Comparison of ENCODE assay signal across 21 cellular contexts in the genomic region with DNA sequence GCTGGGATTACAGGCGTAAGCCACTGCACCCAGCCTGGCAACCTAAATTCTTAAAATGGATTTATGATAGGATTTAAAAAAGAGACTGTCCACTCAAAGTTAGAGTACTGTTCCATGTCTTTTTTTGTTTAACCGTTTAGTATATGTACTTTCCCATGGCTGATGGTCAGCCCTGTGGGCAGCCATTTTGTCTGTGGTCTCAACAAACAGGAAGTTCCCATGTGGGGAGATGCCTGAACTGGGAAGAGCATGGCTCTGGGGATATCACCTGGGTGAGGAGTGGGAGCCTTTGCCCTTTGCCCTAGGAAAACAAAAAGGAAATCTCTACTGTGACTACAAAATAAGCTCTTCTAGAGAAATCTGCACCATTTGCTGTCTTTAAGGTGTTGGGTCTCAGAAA. TPM values are rescaled to one million over a fixed set of nuclear protein-coding genes. Genes with fewer than 3 reads are reported as not detected.
A peak's percentile ranks its signal among the peaks of the same experiment; 100 is the strongest.
DNase-seq lines count a peak whose midpoint lies in the region; ATAC-seq, FAIRE-seq and TF ChIP-seq lines count a peak whose summit lies in the region.
"Had no signal": no experiment of that assay in that cellular context is flagged by ENCODE, and none has a peak within 500 bp of the region (broad histone marks: within the 10 kb centered on the region; RNA-seq: fewer than 3 reads in every experiment).

No MANE protein-coding gene starts in this region.

- H3K27me3 Mint-ChIP-seq in glutamatergic neuron (ENCODE audit: unreplicated experiment), result no peaks in the 10 kb centered on the region
- H3K27me3 Mint-ChIP-seq in naive thymus-derived CD8-positive, alpha-beta T cell, result no peaks in the 10 kb centered on the region

- no peak overlapping the region for H3K56ac ChIP-seq in H1 (replicated peaks; ENCODE audit: insufficient read length, low read depth, low read length)

- H3K27me3 ChIP-seq in HepG2 (ENCODE audit: control insufficient read depth in 1 of 2, insufficient read depth in 2 of 2, low read length in 2 of 2) (peaks cover 0 to 1% of the 10 kb centered on the region in 2 experiments; a peak in 1 of 5 replicates), right lobe of liver (no peaks in the 10 kb centered on the region), Karpas-422 (ENCODE audit: low read length) (no peaks in the 10 kb centered on the region), H1 (replicated peaks in 1 of 4; ENCODE audit: control insufficient read depth in 3 of 4, extremely low read depth in 1 of 4, insufficient read depth in 3 of 4, low read length in 3 of 4) (no peaks in the 10 kb centered on the region)
- H3K27me3 ChIP-seq: BLaER1 treated with 17β-estradiol and CSF1 and Interleukin-3, amounts not matched to agents 10 nM and 100 nM had no signal

- no peak overlapping the region for H3K4me2 ChIP-seq in HepG2 (ENCODE audit: low read depth, low read length)
- H3K4me2 ChIP-seq in Karpas-422 (ENCODE audit: low read depth, low read length, poor library complexity, severe bottlenecking), result no peak overlapping the region
- no peak overlapping the region for H3K4me2 ChIP-seq in H1 (ENCODE audit: insufficient read depth in 1 of 2, low read depth in 2 of 2, low read length in 2 of 2)

- TF ChIP-seq CTCF in HepG2 (CRISPR knock-in tag; IDR thresholded peaks at IDR 0.05) (no peak), right lobe of liver (IDR thresholded peaks at IDR 0.05) (no peak), H1 (IDR thresholded peaks at IDR 0.05; ENCODE audit: control extremely low read depth in 1 of 3, insufficient read depth in 1 of 3, low read depth in 1 of 3, low read length in 3 of 3) (no peak), glutamatergic neuron (IDR thresholded peaks at IDR 0.05; ENCODE audit: partially characterized antibody, unreplicated experiment) (no peak)

- ATAC-seq in HepG2, result no peak
- no peak for ATAC-seq in right lobe of liver
- ATAC-seq in naive thymus-derived CD8-positive, alpha-beta T cell, result no peak
- ATAC-seq in GM19463 (IDR thresholded peaks at IDR 0.05; ENCODE audit: unreplicated experiment), result no peak
- ATAC-seq: CD8-positive, alpha-beta T cell; GM12878 had no signal

- H3K79me2 ChIP-seq in HepG2 (ENCODE audit: insufficient read depth, low read length) (no peaks in the 10 kb centered on the region), Karpas-422 (ENCODE audit: low read length) (no peaks in the 10 kb centered on the region), H1 (ENCODE audit: control insufficient read depth in 1 of 2, insufficient read depth in 2 of 2, low read length in 2 of 2) (no peaks in the 10 kb centered on the region)

- no peak overlapping the region for H3K27ac Mint-ChIP-seq in glutamatergic neuron (ENCODE audit: unreplicated experiment)
- peak overlapping the region in 1 of 10 donors; percentile 5 for H3K27ac Mint-ChIP-seq in naive thymus-derived CD8-positive, alpha-beta T cell
- H3K27ac Mint-ChIP-seq: B cell; CD8-positive, alpha-beta T cell; HFFc6; IgD-negative memory B cell had no signal

- H4K8ac ChIP-seq in H1 (ENCODE audit: extremely low read depth, insufficient read depth, low read length), result no peak overlapping the region

- no peak for DNase-seq in HepG2 (ENCODE audit: low spot score)
- no peak for DNase-seq in right lobe of liver
- peak; percentile 26 for DNase-seq in Karpas-422
- DNase-seq in H1 (ENCODE audit: low read depth in 1 of 2, low spot score in 2 of 2), result peak in 1 of 2 experiments; percentile 35
- DNase-seq in glutamatergic neuron, result no peak
- DNase-seq in naive thymus-derived CD8-positive, alpha-beta T cell, result no peak
- DNase-seq: Calu3; CD8-positive, alpha-beta T cell; DMS79 treated with DMSO at 0.1 percent for 48 hours; GF-D8; GM23248; HFFc6; KG1 had no signal

- H3K4me1 ChIP-seq in HepG2 (ENCODE audit: insufficient read depth, low read length) (peaks cover 14% of the 10 kb centered on the region; the same call in 1 of the 2 replicates), right lobe of liver (no peaks in the 10 kb centered on the region), Karpas-422 (ENCODE audit: low read length) (no peaks in the 10 kb centered on the region), H1 (replicated peaks in 1 of 4; ENCODE audit: control insufficient read depth in 3 of 4, insufficient read depth in 4 of 4, low read length in 3 of 4) (no peaks in the 10 kb centered on the region)
- H3K4me1 ChIP-seq: HAP-1 had no signal

- no peak overlapping the region for H3K23ac ChIP-seq in H1 (ENCODE audit: insufficient read length)

- no peaks in the 10 kb centered on the region for H3K9me2 ChIP-seq in Karpas-422 (replicated peaks; ENCODE audit: insufficient read depth, low read length)

- no peak overlapping the region for H4K91ac ChIP-seq in H1 (replicated peaks; ENCODE audit: insufficient read length, low read length)

- no peak for TF ChIP-seq RAD21 in HepG2 (CRISPR knock-in tag; IDR thresholded peaks at IDR 0.05)
- no peak for TF ChIP-seq RAD21 in H1 (IDR thresholded peaks at IDR 0.05 in 1 of 2, conservative IDR thresholded peaks at IDR 0.05 in 1 of 2; ENCODE audit: low read depth in 2 of 2, low read length in 2 of 2)

- no peaks in the 10 kb centered on the region for H3K36me3 Mint-ChIP-seq in glutamatergic neuron (ENCODE audit: unreplicated experiment)
- no peaks in the 10 kb centered on the region for H3K36me3 Mint-ChIP-seq in naive thymus-derived CD8-positive, alpha-beta T cell
- H3K36me3 Mint-ChIP-seq: CD8-positive, alpha-beta T cell; IgD-negative memory B cell had no signal

- WGBS in HepG2 (ENCODE audit: low lambda C conversion rate), result 35% methylated on average over 2 of the region's 2 CpGs
- 96% methylated on average over 2 of the region's 2 CpGs for WGBS in right lobe of liver (ENCODE audit: insufficient coverage, low coverage, low lambda C conversion rate, missing lambda C conversion rate)
- WGBS in H1 (ENCODE audit: extremely low coverage in 1 of 2, insufficient coverage in 1 of 2, insufficient read length in 1 of 2, insufficient replicate concordance in 2 of 2, low coverage in 1 of 2, low lambda C conversion rate in 2 of 2, missing lambda C conversion rate in 1 of 2), 2 experiments, result 97% methylated on average over 2 of the region's 2 CpGs; no CpG with 5 or more reads in 1 of the 2 experiments

- H3K4me1 Mint-ChIP-seq in glutamatergic neuron (ENCODE audit: low read depth, unreplicated experiment), result no peaks in the 10 kb centered on the region
- H3K4me1 Mint-ChIP-seq in naive thymus-derived CD8-positive, alpha-beta T cell, result peaks cover 0 to 7% (median 1%) of the 10 kb centered on the region in 4 donors
- H3K4me1 Mint-ChIP-seq: B cell, IgD-negative memory B cell had no signal

- no peak overlapping the region for H2BK120ac ChIP-seq in H1 (replicated peaks; ENCODE audit: low read depth, low read length)

- no peaks in the 10 kb centered on the region for H3K9me3 ChIP-seq in HepG2 (ENCODE audit: low read length)
- H3K9me3 ChIP-seq in right lobe of liver, result no peaks in the 10 kb centered on the region
- H3K9me3 ChIP-seq in Karpas-422 (ENCODE audit: low read length), result no peaks in the 10 kb centered on the region
- no peaks in the 10 kb centered on the region for H3K9me3 ChIP-seq in H1 (ENCODE audit: insufficient read depth in 2 of 2, low read depth in 1 of 2, low read length in 1 of 2)
- H3K9me3 ChIP-seq: HAP-1 had no signal

- POLR2A ChIA-PET in HepG2 (lab: Yijun Ruan, JAX), result no interaction called here
- POLR2A ChIA-PET in H1 (lab: Charles Lee; ENCODE audit: partially characterized antibody), result no interaction called here
- POLR2A ChIA-PET in naive thymus-derived CD8-positive, alpha-beta T cell (lab: Charles Lee), result no interaction called here

- no peak overlapping the region for H2AK5ac ChIP-seq in H1 (ENCODE audit: low read depth, low read length)

- H3K14ac ChIP-seq in H1 (ENCODE audit: insufficient read length), result no peak overlapping the region

- CTCF ChIA-PET in HepG2 (lab: Yijun Ruan, JAX; ENCODE audit: low intra/inter-chr PET ratio, low total read pairs) (no interaction called here), H1 (lab: Charles Lee; ENCODE audit: partially characterized antibody) (no interaction called here)

- no peaks in the 10 kb centered on the region for H3K36me3 ChIP-seq in HepG2 (replicated peaks in 1 of 2; ENCODE audit: control insufficient read depth in 1 of 2, insufficient read depth in 2 of 2, low read length in 2 of 2)
- no peaks in the 10 kb centered on the region for H3K36me3 ChIP-seq in right lobe of liver
- no peaks in the 10 kb centered on the region for H3K36me3 ChIP-seq in Karpas-422 (ENCODE audit: insufficient read depth, low read length)
- no peaks in the 10 kb centered on the region for H3K36me3 ChIP-seq in H1 (ENCODE audit: control insufficient read depth in 2 of 4, insufficient read depth in 4 of 4, low read length in 3 of 4)
- H3K36me3 ChIP-seq: BLaER1 treated with 17β-estradiol and CSF1 and Interleukin-3, amounts not matched to agents 10 nM and 100 nM; HAP-1 had no signal

- in situ Hi-C loops in HepG2 (cut with HindIII; ENCODE audit: extremely low pct_ligation_motif_present, low pct_unique_long_range_greater_than_20kb), result no loop called here

- no TSS peak for BruUV-seq in HepG2 (replicated peaks; lab: Mats Ljungman, UMichigan)

- no peak overlapping the region for H2BK15ac ChIP-seq in H1 (ENCODE audit: low read length)

- H3K4me3 ChIP-seq in HepG2 (replicated peaks in 1 of 3; ENCODE audit: insufficient read depth in 1 of 3, low read depth in 2 of 3, low read length in 3 of 3) (no peak overlapping the region), right lobe of liver (no peak overlapping the region), Karpas-422 (ENCODE audit: low read length) (no peak overlapping the region), H1 (ENCODE audit: extremely low read depth in 1 of 4, insufficient read depth in 2 of 4, low read depth in 3 of 4, low read length in 4 of 4) (no peak overlapping the region)
- H3K4me3 ChIP-seq: BLaER1 treated with 17β-estradiol and CSF1 and Interleukin-3, amounts not matched to agents 10 nM and 100 nM; GM12878; GM23248; HAP-1 had no signal

- H3K9me3 Mint-ChIP-seq in glutamatergic neuron (ENCODE audit: unreplicated experiment), result peaks cover 1% of the 10 kb centered on the region
- H3K9me3 Mint-ChIP-seq in naive thymus-derived CD8-positive, alpha-beta T cell, result no peaks in the 10 kb centered on the region
- H3K9me3 Mint-ChIP-seq: CD8-positive, alpha-beta T cell; IgD-negative memory B cell had no signal

- TF ChIP-seq POLR2A in HepG2 (IDR thresholded peaks at IDR 0.05; ENCODE audit: insufficient read depth in 1 of 2, low read depth in 2 of 2, low read length in 2 of 2), result no peak
- no peak for TF ChIP-seq POLR2A in right lobe of liver (IDR thresholded peaks at IDR 0.05)
- TF ChIP-seq POLR2A in H1 (IDR thresholded peaks at IDR 0.05; ENCODE audit: control extremely low read depth in 1 of 2, low read depth in 2 of 2, low read length in 2 of 2), result no peak

- no peak overlapping the region for H3K18ac ChIP-seq in H1 (ENCODE audit: extremely low read depth, low read length)

- H4K5ac ChIP-seq in H1 (ENCODE audit: insufficient read length, low read depth, low read length), result no peak overlapping the region

- H2AFZ ChIP-seq in HepG2 (ENCODE audit: low read length) (peak overlapping the region; percentile 42), Karpas-422 (ENCODE audit: low read length) (no peak overlapping the region), H1 (ENCODE audit: low read length) (peak overlapping the region; percentile 71)
- H2AFZ ChIP-seq: GM23248 had no signal

- H2BK20ac ChIP-seq in H1 (ENCODE audit: low read length), result no peak overlapping the region

- FAIRE-seq in HepG2 (lab: Jason Lieb, UNC) (no peak), H1 (lab: Jason Lieb, UNC) (no peak)
- FAIRE-seq: GM12878, GM19239, HTR-8/SVneo had no signal

- H2BK5ac ChIP-seq in H1 (ENCODE audit: low read depth, low read length), result no peak overlapping the region

- H2BK12ac ChIP-seq in H1 (ENCODE audit: low read depth, low read length), result no peak overlapping the region

- TF ChIP-seq EP300 in HepG2 (IDR thresholded peaks at IDR 0.05; ENCODE audit: low read depth in 2 of 2, low read length in 2 of 2) (no peak), HepG2 (CRISPR knock-in tag; IDR thresholded peaks at IDR 0.05; ENCODE audit: borderline replicate concordance) (no peak), H1 (IDR thresholded peaks at IDR 0.05; ENCODE audit: borderline replicate concordance in 1 of 2, low read depth in 2 of 2, low read length in 2 of 2) (no peak)

- no peaks in the 10 kb centered on the region for H3K79me1 ChIP-seq in H1 (ENCODE audit: low read depth, low read length)

- no peak overlapping the region for H3K4ac ChIP-seq in H1 (replicated peaks; ENCODE audit: insufficient read length, low read depth, low read length)

- H3K4me3 Mint-ChIP-seq in glutamatergic neuron (ENCODE audit: unreplicated experiment), result no peak overlapping the region
- H3K4me3 Mint-ChIP-seq in naive thymus-derived CD8-positive, alpha-beta T cell, result no peak overlapping the region
- H3K4me3 Mint-ChIP-seq: B cell; CD8-positive, alpha-beta T cell; HFFc6; IgD-negative memory B cell had no signal

- intact Hi-C loops in HepG2 (cut with micrococcal nuclease; ENCODE audit: unreplicated experiment), result no loop called here
- intact Hi-C loops in right lobe of liver (cut with DNase I), result no loop called here

- H3K27ac ChIP-seq in HepG2 (ENCODE audit: extremely low read length, insufficient read depth, low read length) (no peak overlapping the region), right lobe of liver (no peak overlapping the region), Karpas-422 (ENCODE audit: low read length) (no peak overlapping the region), H1 (ENCODE audit: low read depth, low read length) (no peak overlapping the region)
- H3K27ac ChIP-seq: BLaER1 treated with 17β-estradiol and CSF1 and Interleukin-3, amounts not matched to agents 10 nM and 100 nM; GM23248 had no signal

- H3K23me2 ChIP-seq in H1 (ENCODE audit: low read depth, low read length), result no peaks in the 10 kb centered on the region

- H4K20me1 ChIP-seq in HepG2 (ENCODE audit: insufficient read depth, low read length) (no peaks in the 10 kb centered on the region), Karpas-422 (ENCODE audit: insufficient read depth, low read depth, low read length) (no peaks in the 10 kb centered on the region), H1 (replicated peaks in 1 of 2; ENCODE audit: control insufficient read depth in 1 of 2, insufficient read depth in 2 of 2, low read length in 2 of 2) (no peaks in the 10 kb centered on the region)
- H4K20me1 ChIP-seq: BLaER1 treated with 17β-estradiol and CSF1 and Interleukin-3, amounts not matched to agents 10 nM and 100 nM had no signal

- H3K9ac ChIP-seq in HepG2 (ENCODE audit: insufficient read depth, low read depth, low read length) (no peak overlapping the region), Karpas-422 (ENCODE audit: low read length) (no peak overlapping the region), H1 (replicated peaks in 1 of 4; ENCODE audit: extremely low read depth in 1 of 4, low read depth in 3 of 4, low read length in 3 of 4) (no peak overlapping the region)
- H3K9ac ChIP-seq: BLaER1 treated with 17β-estradiol and CSF1 and Interleukin-3, amounts not matched to agents 10 nM and 100 nM; GM23248 had no signal

RNA-seq across cellular contexts. Expression of a gene that starts 27.5 kb away (rescaled TPM):
- total RNA-seq in HepG2 (2016; rRNA removed; fragmentation: Illumina TruSeq; extraction: Trizol) (54.1 and 74.9 TPM in 2 replicates), right lobe of liver (10 to 100 TPM in 4 of 6 experiments, 1 to 10 TPM in 2; 6.3 to 22.1 (median 14.9) TPM), glutamatergic neuron (ENCODE audit: unreplicated experiment) (20.2 TPM)
- total RNA-seq in HepG2 (2016; cell fraction: cytosol; rRNA removed; fragmentation: Illumina TruSeq; extraction: Trizol; ENCODE audit: low read depth), result 12.0 TPM in 2 replicates
- 54.7 and 81.4 TPM in 2 replicates for total RNA-seq in HepG2 (2016; cell fraction: insoluble cytoplasmic fraction; rRNA removed; fragmentation: Illumina TruSeq; extraction: Trizol)
- total RNA-seq in HepG2 (2016; cell fraction: membrane; rRNA removed; fragmentation: Illumina TruSeq; extraction: Trizol), result 35.9 and 36.6 TPM in 2 replicates
- total RNA-seq in HepG2 (2016; cell fraction: nucleus; rRNA removed; fragmentation: Illumina TruSeq; extraction: Trizol), result 23.2 and 24.6 TPM in 2 replicates
- polyA plus RNA-seq in HepG2 (2011; rRNA removed) (6.0 and 6.1 TPM in 2 replicates), H1 (2011; rRNA removed) (33.0 and 40.5 TPM in 2 replicates)
- polyA plus RNA-seq in HepG2 (2011; cell fraction: cytosol; rRNA removed), result 9.3 and 10.6 TPM in 2 replicates
- polyA plus RNA-seq in HepG2 (2011; cell fraction: nucleus; rRNA removed), result 10.6 and 11.6 TPM in 2 replicates
- 23.3 and 24.2 TPM in 2 replicates for polyA plus RNA-seq in HepG2 (2012)
- 11.3 and 13.9 TPM in 2 replicates for polyA plus RNA-seq in HepG2 (2016; cell fraction: cytosol; fragmentation: Illumina TruSeq; extraction: Trizol; ENCODE audit: low read depth)
- 76.4 and 81.8 TPM in 2 replicates for polyA plus RNA-seq in HepG2 (2016; cell fraction: insoluble cytoplasmic fraction; fragmentation: Illumina TruSeq; extraction: Trizol; ENCODE audit: low read depth)
- polyA plus RNA-seq in HepG2 (2016; cell fraction: membrane; fragmentation: Illumina TruSeq; extraction: Trizol; ENCODE audit: low read depth), result 25.0 and 27.1 TPM in 2 replicates
- 37.8 and 39.9 TPM in 2 replicates for polyA plus RNA-seq in HepG2 (2016; cell fraction: nucleus; fragmentation: Illumina TruSeq; extraction: Trizol; ENCODE audit: insufficient read depth, low read depth)
- 8.0 and 21.3 TPM in 2 replicates for polyA minus RNA-seq in HepG2 (2011; rRNA and poly(A)+ RNA removed; ENCODE audit: low replicate concordance)
- 8.3 and 13.9 TPM in 2 replicates for polyA minus RNA-seq in HepG2 (2011; cell fraction: cytosol; rRNA and poly(A)+ RNA removed)
- polyA minus RNA-seq in HepG2 (2011; cell fraction: nucleus; rRNA and poly(A)+ RNA removed), result 9.8 and 11.8 TPM in 2 replicates
- total RNA-seq in Karpas-422 (2014; rRNA removed; shearing (Covaris generic); ENCODE audit: low replicate concordance), result 45.0 and 50.5 TPM in 2 replicates
- total RNA-seq in H1 (2021; fragmentation: NEBNext Ultra II Directional; extraction: Animal tissue kit (Norgen Biotek cat#: 25700)), result 93.6 and 94.3 TPM in 2 replicates
- 36.4 TPM for polyA plus RNA-seq in H1 (2011; cell fraction: cytosol; rRNA removed)
- 36.0 TPM for polyA plus RNA-seq in H1 (2011; cell fraction: nucleus; rRNA removed)
- 80.2 to 92.6 TPM (median 81.5 TPM) in 4 replicates for polyA plus RNA-seq in H1 (2012, experiment 1 of 2)
- polyA plus RNA-seq in H1 (2012, experiment 2 of 2), result 83.8 TPM
- 57.1 TPM for polyA plus RNA-seq in H1 (2013, experiment 1 of 2)
- polyA plus RNA-seq in H1 (2013, experiment 2 of 2), result 61.9 TPM
- polyA minus RNA-seq in H1 (2011; rRNA and poly(A)+ RNA removed), result 34.9 and 53.7 TPM in 2 replicates
- polyA minus RNA-seq in H1 (2011; cell fraction: cytosol; rRNA and poly(A)+ RNA removed), result 31.9 TPM
- polyA minus RNA-seq in H1 (2011; cell fraction: nucleus; rRNA and poly(A)+ RNA removed), result 24.4 TPM
- 10 to 100 TPM; 27.3 to 29.4 TPM for total RNA-seq in naive thymus-derived CD8-positive, alpha-beta T cell
- polyA plus RNA-seq in naive thymus-derived CD8-positive, alpha-beta T cell, result 10 to 100 TPM; 40.9 to 51.0 (median 43.9) TPM
